ENCODE assay signal across 33 cellular contexts in the genomic region with DNA sequence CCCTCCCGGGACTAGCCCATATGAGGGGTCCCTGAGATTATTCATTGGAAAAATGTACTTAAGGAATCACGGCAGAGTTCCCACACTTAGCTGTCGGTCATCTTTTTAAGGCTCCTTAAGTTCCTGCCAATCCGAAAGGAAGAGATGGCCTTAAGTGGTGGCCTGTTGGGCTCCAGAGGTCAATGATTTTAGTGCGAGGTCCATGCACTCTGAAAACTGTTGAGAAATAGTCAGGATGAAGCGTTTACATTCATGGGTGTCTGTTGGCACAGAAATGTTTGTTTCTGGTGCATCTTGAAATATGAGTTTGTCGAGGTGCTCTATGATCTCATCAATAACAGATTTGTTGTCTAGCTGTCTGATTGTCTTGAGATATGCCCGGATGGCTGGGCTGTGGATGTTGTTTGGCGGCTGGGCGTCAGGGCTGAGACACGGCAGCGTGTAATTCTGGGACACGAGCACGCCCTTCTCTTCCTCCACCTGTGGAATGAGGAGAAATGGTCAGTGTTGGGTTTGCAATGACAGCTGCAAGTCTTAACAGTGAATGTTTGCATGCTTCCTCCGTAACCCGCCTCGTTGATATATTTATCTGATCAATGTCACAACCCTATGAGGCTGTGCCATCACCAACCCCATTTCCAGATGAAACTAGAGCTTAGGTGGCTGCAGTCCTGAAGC. TPM values are rescaled to one million over a fixed set of nuclear protein-coding genes. Genes with fewer than 3 reads are reported as not detected.
"Had no signal": no experiment of that assay in that cellular context is flagged by ENCODE, and none has a peak within 500 bp of the region (broad histone marks: within the 10 kb centered on the region; RNA-seq: fewer than 3 reads in every experiment).

No MANE protein-coding gene starts in this region.

- ATAC-seq: activated CD4-positive, alpha-beta T cell treated with anti-CD3 and anti-CD28 coated beads for 36 hours; activated CD8-positive, alpha-beta memory T cell treated with anti-CD3 and anti-CD28 coated beads, Interleukin-2, amount 10 ng/mL, durations not matched to agents 7 days and 5 days; activated CD8-positive, alpha-beta T cell treated with anti-CD3 and anti-CD28 coated beads, Interleukin-2, amount 10 ng/mL, durations not matched to agents 7 days and 5 days; activated T-cell treated with anti-CD3 and anti-CD28 coated beads, Interleukin-2, amount 50 U/mL, for 72 hours; body of pancreas; effector memory CD8-positive, alpha-beta T cell; foreskin keratinocyte; gastrocnemius medialis had no signal

- H3K4me3 Mint-ChIP-seq: activated CD4-positive, alpha-beta memory T cell treated with anti-CD3 and anti-CD28 coated beads for 36 hours; activated CD4-positive, alpha-beta T cell treated with anti-CD3 and anti-CD28 coated beads for 36 hours; activated CD4-positive, alpha-beta T cell treated with anti-CD3 and anti-CD28 coated beads, Interleukin-2, amount 10 ng/mL, durations not matched to agents 24 days and 14 days; activated CD8-positive, alpha-beta memory T cell treated with anti-CD3 and anti-CD28 coated beads, Interleukin-2, amount 10 ng/mL, durations not matched to agents 7 days and 5 days; activated CD8-positive, alpha-beta T cell treated with anti-CD3 and anti-CD28 coated beads, Interleukin-2, amount 10 ng/mL, durations not matched to agents 7 days and 5 days; activated naive CD4-positive, alpha-beta T cell treated with anti-CD3 and anti-CD28 coated beads, Interleukin-2, amount 50 U/mL, for 24 hours; activated T-cell treated with anti-CD3 and anti-CD28 coated beads, Interleukin-2, amount 50 U/mL, for 24 hours; activated T-cell treated with anti-CD3 and anti-CD28 coated beads, Interleukin-2, amount 50 U/mL, for 72 hours; effector memory CD8-positive, alpha-beta T cell had no signal

- H3K27me3 Mint-ChIP-seq: activated CD4-positive, alpha-beta T cell treated with anti-CD3 and anti-CD28 coated beads for 36 hours; activated naive CD4-positive, alpha-beta T cell treated with anti-CD3 and anti-CD28 coated beads, Interleukin-2, amount 50 U/mL, for 24 hours had no signal

- FAIRE-seq: colon had no signal

- H3K36me3 Mint-ChIP-seq: activated CD4-positive, alpha-beta memory T cell treated with anti-CD3 and anti-CD28 coated beads for 36 hours; activated CD8-positive, alpha-beta memory T cell treated with anti-CD3 and anti-CD28 coated beads, Interleukin-2, amount 10 ng/mL, durations not matched to agents 7 days and 5 days; activated naive CD4-positive, alpha-beta T cell treated with anti-CD3 and anti-CD28 coated beads, Interleukin-2, amount 50 U/mL, for 24 hours had no signal

- H3K9me3 ChIP-seq: body of pancreas, esophagus muscularis mucosa, gastrocnemius medialis had no signal

- H3K27ac ChIP-seq: body of pancreas, esophagus muscularis mucosa, foreskin keratinocyte, gastrocnemius medialis had no signal

- H3K36me3 ChIP-seq: esophagus muscularis mucosa, gastrocnemius medialis had no signal

- DNase-seq: activated CD4-positive, alpha-beta memory T cell treated with anti-CD3 and anti-CD28 coated beads for 36 hours; activated CD4-positive, alpha-beta T cell treated with anti-CD3 and anti-CD28 coated beads for 36 hours; activated CD4-positive, alpha-beta T cell treated with anti-CD3 and anti-CD28 coated beads, Interleukin-2, amount 10 ng/mL, durations not matched to agents 24 days and 14 days; activated CD4-positive, CD25-positive, alpha-beta regulatory T cell; activated CD4-positive, CD25-positive, alpha-beta regulatory T cell treated with anti-CD3 and anti-CD28 coated beads, Interleukin-2, amount 50 U/mL, for 72 hours; activated CD8-positive, alpha-beta memory T cell treated with anti-CD3 and anti-CD28 coated beads, Interleukin-2, amount 10 ng/mL, durations not matched to agents 7 days and 5 days; activated CD8-positive, alpha-beta memory T cell treated with anti-CD3 and anti-CD28 coated beads, Interleukin-2, amount 50 U/mL, for 4 hours; activated CD8-positive, alpha-beta T cell treated with anti-CD3 and anti-CD28 coated beads, Interleukin-2, amount 10 ng/mL, durations not matched to agents 7 days and 5 days; activated effector memory CD4-positive, alpha-beta T cell treated with Interleukin-2 at 50 U/mL for 16 hours; activated gamma-delta T cell treated with Interleukin-2 at 50 U/mL for 16 hours; activated naive CD4-positive, alpha-beta T cell treated with Interleukin-2 at 50 U/mL for 16 hours; activated T-cell treated with anti-CD3 and anti-CD28 coated beads for 4 hours; activated T-cell treated with anti-CD3 and anti-CD28 coated beads, Interleukin-2, amount 50 U/mL, for 24 hours; activated T-cell treated with anti-CD3 and anti-CD28 coated beads, Interleukin-2, amount 50 U/mL, for 72 hours; amniotic stem cell; anterior cingulate cortex; body of pancreas; caudate nucleus; cortex of kidney; dermis blood vessel endothelial cell; effector CD4-positive, alpha-beta T cell; effector memory CD8-positive, alpha-beta T cell; erythroblast; foreskin keratinocyte; gastrocnemius medialis; glutamatergic neuron; T-helper 2 cell had no signal

- H3K4me1 ChIP-seq: body of pancreas, esophagus muscularis mucosa, foreskin keratinocyte, gastrocnemius medialis had no signal

- H3K4me3 ChIP-seq: body of pancreas, esophagus muscularis mucosa, gastrocnemius medialis had no signal

- H3K27me3 ChIP-seq: body of pancreas had no signal

- H3K4me1 Mint-ChIP-seq: activated naive CD4-positive, alpha-beta T cell treated with anti-CD3 and anti-CD28 coated beads, Interleukin-2, amount 50 U/mL, for 24 hours had no signal

- H3K27ac Mint-ChIP-seq: activated CD4-positive, alpha-beta memory T cell treated with anti-CD3 and anti-CD28 coated beads for 36 hours; activated CD4-positive, alpha-beta T cell treated with anti-CD3 and anti-CD28 coated beads for 36 hours; activated CD4-positive, alpha-beta T cell treated with anti-CD3 and anti-CD28 coated beads, Interleukin-2, amount 10 ng/mL, durations not matched to agents 24 days and 14 days; activated CD8-positive, alpha-beta memory T cell treated with anti-CD3 and anti-CD28 coated beads, Interleukin-2, amount 10 ng/mL, durations not matched to agents 7 days and 5 days; activated CD8-positive, alpha-beta T cell treated with anti-CD3 and anti-CD28 coated beads, Interleukin-2, amount 10 ng/mL, durations not matched to agents 7 days and 5 days; activated naive CD4-positive, alpha-beta T cell treated with anti-CD3 and anti-CD28 coated beads, Interleukin-2, amount 50 U/mL, for 24 hours; activated T-cell treated with anti-CD3 and anti-CD28 coated beads, Interleukin-2, amount 50 U/mL, for 24 hours; activated T-cell treated with anti-CD3 and anti-CD28 coated beads, Interleukin-2, amount 50 U/mL, for 72 hours; effector memory CD8-positive, alpha-beta T cell had no signal

- H3K9me3 Mint-ChIP-seq: activated CD4-positive, alpha-beta memory T cell treated with anti-CD3 and anti-CD28 coated beads for 36 hours; activated CD4-positive, alpha-beta T cell treated with anti-CD3 and anti-CD28 coated beads, Interleukin-2, amount 10 ng/mL, durations not matched to agents 24 days and 14 days; activated naive CD4-positive, alpha-beta T cell treated with anti-CD3 and anti-CD28 coated beads, Interleukin-2, amount 50 U/mL, for 24 hours; activated T-cell treated with anti-CD3 and anti-CD28 coated beads, Interleukin-2, amount 50 U/mL, for 24 hours; activated T-cell treated with anti-CD3 and anti-CD28 coated beads, Interleukin-2, amount 50 U/mL, for 72 hours; effector memory CD8-positive, alpha-beta T cell had no signal

RNA-seq across cellular contexts. Expression of a gene that starts 1.6 kb away (rescaled TPM):
- total RNA-seq: activated CD8-positive, alpha-beta memory T cell treated with anti-CD3 and anti-CD28 coated beads, Interleukin-2, amount 10 ng/mL, durations not matched to agents 7 days and 5 days; activated CD8-positive, alpha-beta T cell treated with anti-CD3 and anti-CD28 coated beads, Interleukin-2, amount 10 ng/mL, durations not matched to agents 7 days and 5 days; body of pancreas; chondrocyte; dermis blood vessel endothelial cell; esophagus muscularis mucosa; foreskin keratinocyte; gastrocnemius medialis; T-helper 1 cell treated with Interleukin-12 subunit alpha and Interleukin-12 subunit beta and Interleukin-4 antibody, amounts not matched to agents 30 ng/mL and 1 ng/mL, for 36 hours had no signal
- polyA plus RNA-seq: adipose tissue, foreskin keratinocyte had no signal

RNA-seq across cellular contexts. Expression of a gene that starts 10.5 kb away (rescaled TPM):
- total RNA-seq: activated CD8-positive, alpha-beta T cell treated with anti-CD3 and anti-CD28 coated beads, Interleukin-2, amount 10 ng/mL, durations not matched to agents 7 days and 5 days; gastrocnemius medialis; T-helper 1 cell treated with Interleukin-12 subunit alpha and Interleukin-12 subunit beta and Interleukin-4 antibody, amounts not matched to agents 30 ng/mL and 1 ng/mL, for 36 hours had no signal

RNA-seq across cellular contexts. Expression of a gene that starts 31.1 kb away (rescaled TPM):
- total RNA-seq: body of pancreas, esophagus muscularis mucosa, gastrocnemius medialis had no signal
